8 cellular contexts compared by ENCODE assay signal in genomic region chr21:25735221-25735894, GRCh38. TPM values are rescaled to one million over a fixed set of nuclear protein-coding genes. Genes with fewer than 3 reads are reported as not detected.
DNase-seq lines count a peak whose midpoint lies in the region; ATAC-seq and TF ChIP-seq lines count a peak whose summit lies in the region.

No MANE protein-coding gene starts in this region.

- peaks cover 60% of the 10 kb centered on the region for H3K79me2 ChIP-seq in fibroblast of lung (ENCODE audit: control insufficient read depth, insufficient read depth, low read length)

- no TSS peak for BruUV-seq in Panc1 (replicated peaks; lab: Mats Ljungman, UMichigan)

- intact Hi-C loops in Panc1 (cut with micrococcal nuclease; ENCODE audit: unreplicated experiment), result no loop called here
- intact Hi-C loops in naive thymus-derived CD4-positive, alpha-beta T cell (cut with micrococcal nuclease), result loop anchor here (1.0 to 5.0 kb wide), 13 partner anchors 21 to 435 kb away; partner anchors contain the start of genes APP (in 2 of the 2), JAM2 (in 1 of the 2) and MRPL39 (in 1 of the 2)

- DNase-seq in DMS114 treated with DMSO at 0.1 percent for 48 hours (lab: John Stamatoyannopoulos, UW; ENCODE audit: unreplicated experiment), result peak; percentile 40
- DNase-seq in Panc1 (ENCODE audit: low read depth, low spot score), result peak; percentile 8
- DNase-seq in activated T-helper 1 cell treated with anti-CD3 and anti-CD28 coated beads, Interleukin-2, amount 50 U/mL, for 16 hours (ENCODE audit: low read depth in 1 of 2, low spot score in 1 of 2), result peak; percentile 81
- peak; percentile 87 to 90 for DNase-seq in fibroblast of lung (ENCODE audit: low read depth in 2 of 2)
- peak in 6 of 9 donors; percentile 78 to 95 (median 94) for DNase-seq in naive thymus-derived CD4-positive, alpha-beta T cell

- POLR2A ChIA-PET in Panc1 (lab: Charles Lee), result interaction anchor here (0.5 kb wide), 1 partner anchor 223 kb away, joined by 3 read pairs; no protein-coding TSS in a partner anchor
- POLR2A ChIA-PET in naive thymus-derived CD4-positive, alpha-beta T cell (lab: Charles Lee), result interaction anchor here (0.9 to 1.7 kb wide), 8 partner anchors 10 to 435 kb away, joined by 3 to 17 read pairs (median 4); partner anchors contain the start of genes APP and MRPL39

- H3K4me3 ChIP-seq in Panc1 (ENCODE audit: low read depth in 2 of 2, low read length in 2 of 2), result peak overlapping the region; percentile 63 to 89
- H3K4me3 ChIP-seq in fibroblast of lung (replicated peaks in 1 of 4; ENCODE audit: control extremely low read depth in 1 of 4, insufficient read depth in 1 of 4, low read depth in 3 of 4, low read length in 4 of 4), result peak overlapping the region; percentile 63 to 99 (median 98)
- H3K4me3 ChIP-seq in naive thymus-derived CD4-positive, alpha-beta T cell (ENCODE audit: low read length), result peak overlapping the region; percentile 96

- H3K4me3 Mint-ChIP-seq in IgD-negative memory B cell, result peak overlapping the region; percentile 95 to 100 (median 100)
- peak overlapping the region; percentile 98 to 100 (median 100) for H3K4me3 Mint-ChIP-seq in naive thymus-derived CD4-positive, alpha-beta T cell
- H3K4me3 Mint-ChIP-seq in stimulated activated memory B cell treated with anti-CD40 and anti-IgM and Interleukin-4, amounts not matched to agents 10 μg/mL and 1 μg/mL and 100 μg/mL, for 72 hours, result peak overlapping the region; percentile 88

- peaks cover 35 to 54% (median 40%) of the 10 kb centered on the region in 3 donors for H3K4me1 Mint-ChIP-seq in IgD-negative memory B cell
- peaks cover 34 to 79% (median 62%) of the 10 kb centered on the region in 7 donors for H3K4me1 Mint-ChIP-seq in naive thymus-derived CD4-positive, alpha-beta T cell
- H3K4me1 Mint-ChIP-seq in stimulated activated memory B cell treated with anti-CD40 and anti-IgM and Interleukin-4, amounts not matched to agents 10 μg/mL and 1 μg/mL and 100 μg/mL, for 72 hours, result peaks cover 51% of the 10 kb centered on the region

- CTCF ChIA-PET in Panc1 (lab: Charles Lee), result no interaction called here
- CTCF ChIA-PET in naive thymus-derived CD4-positive, alpha-beta T cell (lab: Charles Lee), result interaction anchor here (0.7 to 1.1 kb wide), 4 partner anchors 12 to 436 kb away, joined by 3 to 6 read pairs (median 4); no protein-coding TSS in a partner anchor

- peak overlapping the region; percentile 90 for H3K4me2 ChIP-seq in fibroblast of lung (ENCODE audit: extremely low read depth, insufficient read depth, low read length)

- H3K36me3 ChIP-seq in Panc1 (ENCODE audit: control insufficient read depth, insufficient read depth, low read length) (no peaks in the 10 kb centered on the region; the same call in 1 of the 2 replicates), fibroblast of lung (ENCODE audit: control insufficient read depth, insufficient read depth, low read length) (no peaks in the 10 kb centered on the region)
- peaks cover 0 to 4% (median 0%) of the 10 kb centered on the region in 3 experiments for H3K36me3 ChIP-seq in naive thymus-derived CD4-positive, alpha-beta T cell (ENCODE audit: control insufficient read depth in 2 of 3, insufficient read depth in 3 of 3, low read length in 3 of 3)

- H3K27me3 ChIP-seq in Panc1 (ENCODE audit: control insufficient read depth, insufficient read depth, low read length) (no peaks in the 10 kb centered on the region), fibroblast of lung (ENCODE audit: control insufficient read depth, insufficient read depth, low read length) (no peaks in the 10 kb centered on the region)
- no peaks in the 10 kb centered on the region for H3K27me3 ChIP-seq in naive thymus-derived CD4-positive, alpha-beta T cell (ENCODE audit: control insufficient read depth in 2 of 2, insufficient read depth in 2 of 2, low read length in 2 of 2)

- H4K20me1 ChIP-seq in fibroblast of lung (ENCODE audit: control insufficient read depth, extremely low read depth, insufficient read depth, low read length), result no peaks in the 10 kb centered on the region

- H3K27ac Mint-ChIP-seq in IgD-negative memory B cell, result peak overlapping the region; percentile 95 to 100 (median 97)
- peak overlapping the region; percentile 98 to 100 (median 100) for H3K27ac Mint-ChIP-seq in naive thymus-derived CD4-positive, alpha-beta T cell
- H3K27ac Mint-ChIP-seq in stimulated activated memory B cell treated with anti-CD40 and anti-IgM and Interleukin-4, amounts not matched to agents 10 μg/mL and 1 μg/mL and 100 μg/mL, for 72 hours, result peak overlapping the region; percentile 99

- ATAC-seq in GM21576 (IDR thresholded peaks at IDR 0.05; ENCODE audit: unreplicated experiment) (peak; percentile 50), Panc1 (peak; percentile 88)
- ATAC-seq in naive thymus-derived CD4-positive, alpha-beta T cell, result peak; percentile 84
- peak; percentile 89 for ATAC-seq in stimulated activated memory B cell treated with anti-CD40 and anti-IgM and Interleukin-4, amounts not matched to agents 10 μg/mL and 1 μg/mL and 100 μg/mL, for 72 hours

- peak overlapping the region; percentile 98 for H3K27ac ChIP-seq in Panc1 (ENCODE audit: low read length)
- H3K27ac ChIP-seq in fibroblast of lung (ENCODE audit: insufficient read depth, low read length), result peak overlapping the region; percentile 99
- H3K27ac ChIP-seq in naive thymus-derived CD4-positive, alpha-beta T cell (ENCODE audit: low read depth, low read length), result peak overlapping the region; percentile 88

- H3K36me3 Mint-ChIP-seq in IgD-negative memory B cell, result peaks cover 1% of the 10 kb centered on the region
- H3K36me3 Mint-ChIP-seq in naive thymus-derived CD4-positive, alpha-beta T cell, result peaks cover 0 to 12% (median 0%) of the 10 kb centered on the region in 5 donors
- peaks cover 5% of the 10 kb centered on the region for H3K36me3 Mint-ChIP-seq in stimulated activated memory B cell treated with anti-CD40 and anti-IgM and Interleukin-4, amounts not matched to agents 10 μg/mL and 1 μg/mL and 100 μg/mL, for 72 hours

- no peaks in the 10 kb centered on the region for H3K9me3 Mint-ChIP-seq in IgD-negative memory B cell
- H3K9me3 Mint-ChIP-seq in naive thymus-derived CD4-positive, alpha-beta T cell, result peaks cover 0 to 9% (median 0%) of the 10 kb centered on the region in 11 donors
- H3K9me3 Mint-ChIP-seq in stimulated activated memory B cell treated with anti-CD40 and anti-IgM and Interleukin-4, amounts not matched to agents 10 μg/mL and 1 μg/mL and 100 μg/mL, for 72 hours, result no peaks in the 10 kb centered on the region

- H3K4me1 ChIP-seq in Panc1 (ENCODE audit: control insufficient read depth, insufficient read depth, low read length) (peaks cover 9% of the 10 kb centered on the region; the same call in 1 of the 2 replicates), fibroblast of lung (ENCODE audit: control insufficient read depth, extremely low read depth, insufficient read depth, low read length) (peaks cover 3% of the 10 kb centered on the region)
- H3K4me1 ChIP-seq in naive thymus-derived CD4-positive, alpha-beta T cell (ENCODE audit: control insufficient read depth in 2 of 2, insufficient read depth in 2 of 2, low read length in 2 of 2), result peaks cover 0 to 13% of the 10 kb centered on the region in 2 donors

- TF ChIP-seq CTCF in Panc1 (IDR thresholded peaks at IDR 0.05), result no peak
- peak; percentile 13 to 24 for TF ChIP-seq CTCF in fibroblast of lung (conservative IDR thresholded peaks at IDR 0.05 in 1 of 2, IDR thresholded peaks at IDR 0.05 in 1 of 2; ENCODE audit: low read depth in 1 of 2, low read length in 2 of 2)

- H3K9me3 ChIP-seq in Panc1 (ENCODE audit: control insufficient read depth, insufficient read depth, low read depth, low read length), result no peaks in the 10 kb centered on the region
- no peaks in the 10 kb centered on the region for H3K9me3 ChIP-seq in fibroblast of lung (ENCODE audit: control insufficient read depth, insufficient read depth, low read depth, low read length)
- H3K9me3 ChIP-seq in naive thymus-derived CD4-positive, alpha-beta T cell (ENCODE audit: control insufficient read depth in 2 of 3, low read length in 3 of 3), result no peaks in the 10 kb centered on the region

- H3K9ac ChIP-seq in fibroblast of lung (ENCODE audit: insufficient read depth, low read length), result peak overlapping the region; percentile 98

- peak overlapping the region; percentile 100 for H2AFZ ChIP-seq in fibroblast of lung (ENCODE audit: low read length)

- H3K27me3 Mint-ChIP-seq in IgD-negative memory B cell, result peaks cover 3% of the 10 kb centered on the region
- H3K27me3 Mint-ChIP-seq in naive thymus-derived CD4-positive, alpha-beta T cell, result peaks cover 0 to 4% (median 0%) of the 10 kb centered on the region in 5 donors
- H3K27me3 Mint-ChIP-seq in stimulated activated memory B cell treated with anti-CD40 and anti-IgM and Interleukin-4, amounts not matched to agents 10 μg/mL and 1 μg/mL and 100 μg/mL, for 72 hours, result no peaks in the 10 kb centered on the region

- in situ Hi-C loops in Panc1 (cut with HindIII; ENCODE audit: low pct_unique_long_range_greater_than_20kb, low sequenced_read_pairs), result no loop called here

RNA-seq across cellular contexts. Expression of gene GABPA, which starts 0.6 kb away (rescaled TPM):
- polyA plus RNA-seq in IgD-negative memory B cell, result 17.3 TPM
- 17.6 TPM for total RNA-seq in Panc1 (2021; ENCODE audit: unreplicated experiment)
- polyA plus RNA-seq in Panc1 (2012; ENCODE audit: insufficient read length), result 7.1 TPM
- total RNA-seq in fibroblast of lung, result 28.6 and 29.5 TPM in 2 replicates
- polyA plus RNA-seq in fibroblast of lung, result 16.4 and 20.5 TPM in 2 replicates
- polyA plus RNA-seq in fibroblast of lung (2012), result 9.7 and 11.9 TPM in 2 replicates
- 0.74 and 1.8 TPM in 2 replicates for polyA minus RNA-seq in fibroblast of lung (ENCODE audit: low replicate concordance)
- 10 to 100 TPM; 23.1 to 31.9 (median 29.4) TPM for total RNA-seq in naive thymus-derived CD4-positive, alpha-beta T cell
- polyA plus RNA-seq in naive thymus-derived CD4-positive, alpha-beta T cell, result 10 to 100 TPM; 21.7 to 22.0 TPM

RNA-seq across cellular contexts. Expression of gene ATP5PF, which starts 0.7 kb away (rescaled TPM):
- polyA plus RNA-seq in IgD-negative memory B cell (327 TPM), fibroblast of lung (260 and 285 TPM in 2 replicates)
- total RNA-seq in Panc1 (2021; ENCODE audit: unreplicated experiment) (103 TPM), fibroblast of lung (40.3 and 46.6 TPM in 2 replicates)
- polyA plus RNA-seq in Panc1 (2012; ENCODE audit: insufficient read length), result 97.5 TPM
- 262 and 271 TPM in 2 replicates for polyA plus RNA-seq in fibroblast of lung (2012)
- polyA minus RNA-seq in fibroblast of lung (ENCODE audit: low replicate concordance), result 4.6 and 5.0 TPM in 2 replicates
- 100 to 1,000 TPM in 1 of 5 experiments, 10 to 100 TPM in 4; 39.5 to 124 (median 58.6) TPM for total RNA-seq in naive thymus-derived CD4-positive, alpha-beta T cell
- polyA plus RNA-seq in naive thymus-derived CD4-positive, alpha-beta T cell, result 100 to 1,000 TPM; 292 to 380 TPM

Comparison
In these comparisons a context has a peak if more than half of its experiments do, and no peak if none do; other contexts are left out.
1. Peak in every context shown above with its lines: DNase-seq, ATAC-seq, H3K4me3 ChIP-seq and H3K27ac ChIP-seq.
2. DNase-seq: peak in every context shown above with its lines; median percentile 94 in naive thymus-derived CD4-positive, alpha-beta T cell; 88 in fibroblast of lung; 81 in activated T-helper 1 cell treated with anti-CD3 and anti-CD28 coated beads, Interleukin-2, amount 50 U/mL, for 16 hours; 40 in DMS114 treated with DMSO at 0.1 percent for 48 hours; 8 in Panc1.